ENCODE assay signal across 1 cellular context in the genomic region with DNA sequence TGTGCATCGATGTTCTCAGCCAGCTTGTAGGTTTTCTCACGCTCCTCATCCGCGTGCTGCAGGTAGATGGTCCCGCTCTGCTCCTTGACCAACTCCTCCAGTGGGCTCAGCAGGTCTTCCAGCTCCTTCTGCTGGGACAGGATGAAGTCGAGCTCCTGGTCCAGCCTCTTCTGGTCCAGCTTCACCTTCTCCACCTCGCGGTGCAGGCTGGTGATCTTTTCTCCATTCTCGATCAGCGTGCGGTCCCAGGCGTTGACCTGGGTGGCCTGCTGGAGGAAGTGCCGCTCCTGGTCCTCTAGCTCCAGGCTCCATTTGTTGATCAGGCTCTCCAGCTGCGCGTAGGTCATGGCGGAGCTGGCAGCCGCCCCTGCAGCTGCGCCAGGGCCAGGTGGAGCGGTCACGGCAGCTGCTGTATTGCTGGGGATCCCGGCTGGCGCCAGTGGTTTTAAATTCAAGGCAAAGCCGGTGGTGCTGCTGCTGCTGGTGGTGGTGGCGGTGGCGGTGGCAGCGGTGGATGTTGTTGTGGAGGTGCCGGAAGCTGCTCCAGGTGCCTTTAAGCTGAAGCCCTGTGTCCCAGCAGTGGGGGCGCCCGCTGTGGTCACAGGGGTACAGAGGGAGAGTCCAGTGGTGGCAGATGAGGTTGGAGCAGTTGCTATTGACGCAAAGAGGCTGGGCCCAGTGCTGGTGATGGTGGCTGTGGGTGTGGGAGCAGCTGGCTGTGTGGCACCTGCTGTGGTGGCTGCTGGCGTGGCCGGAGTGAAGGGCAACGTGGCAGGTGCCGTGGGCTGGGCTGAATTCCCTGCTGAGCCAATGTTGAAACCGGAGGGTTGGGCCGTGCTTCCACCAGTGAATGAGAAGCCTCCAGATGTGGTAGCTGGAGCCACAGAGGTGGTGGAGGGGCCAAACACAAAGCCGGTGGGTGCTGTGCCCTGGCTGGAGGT.
TF ChIP-seq lines count a peak whose summit lies in the region.

No MANE protein-coding gene starts in this region.

TF ChIP-seq in K562, 482 proteins besides CTCF, POLR2A, EP300 and RAD21:
- TF ChIP-seq SAP30 (IDR thresholded peaks at IDR 0.05; ENCODE audit: borderline replicate concordance, insufficient read depth, low read depth, low read length, poor library complexity, severe bottlenecking) (no peak), SIX5 (IDR thresholded peaks at IDR 0.05; ENCODE audit: borderline replicate concordance in 1 of 2, insufficient read depth in 1 of 2, low read depth in 1 of 2, low read length in 2 of 2) (no peak), ZNF696 (CRISPR knock-in tag; conservative IDR thresholded peaks at IDR 0.05) (no peak), RBM22 (IDR thresholded peaks at IDR 0.05; ENCODE audit: low read depth, low read length, poor library complexity, severe bottlenecking) (peak; percentile 46), ZNF282 (CRISPR knock-in tag; IDR thresholded peaks at IDR 0.05) (no peak), RBFOX2 (IDR thresholded peaks at IDR 0.05; ENCODE audit: low read depth, low read length) (peak; percentile 33; the same call in 1 of the 2 replicates), POLR2G (IDR thresholded peaks at IDR 0.05; ENCODE audit: low read depth, low read length) (peak; percentile 59)
- TF ChIP-seq, protein P1, sequence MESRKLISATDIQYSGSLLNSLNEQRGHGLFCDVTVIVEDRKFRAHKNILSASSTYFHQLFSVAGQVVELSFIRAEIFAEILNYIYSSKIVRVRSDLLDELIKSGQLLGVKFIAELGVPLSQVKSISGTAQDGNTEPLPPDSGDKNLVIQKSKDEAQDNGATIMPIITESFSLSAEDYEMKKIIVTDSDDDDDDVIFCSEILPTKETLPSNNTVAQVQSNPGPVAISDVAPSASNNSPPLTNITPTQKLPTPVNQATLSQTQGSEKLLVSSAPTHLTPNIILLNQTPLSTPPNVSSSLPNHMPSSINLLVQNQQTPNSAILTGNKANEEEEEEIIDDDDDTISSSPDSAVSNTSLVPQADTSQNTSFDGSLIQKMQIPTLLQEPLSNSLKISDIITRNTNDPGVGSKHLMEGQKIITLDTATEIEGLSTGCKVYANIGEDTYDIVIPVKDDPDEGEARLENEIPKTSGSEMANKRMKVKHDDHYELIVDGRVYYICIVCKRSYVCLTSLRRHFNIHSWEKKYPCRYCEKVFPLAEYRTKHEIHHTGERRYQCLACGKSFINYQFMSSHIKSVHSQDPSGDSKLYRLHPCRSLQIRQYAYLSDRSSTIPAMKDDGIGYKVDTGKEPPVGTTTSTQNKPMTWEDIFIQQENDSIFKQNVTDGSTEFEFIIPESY (CRISPR knock-in tag; IDR thresholded peaks at IDR 0.05), result peak; percentile 31; the same call in 1 of the 2 replicates
- TF ChIP-seq, protein P2, sequence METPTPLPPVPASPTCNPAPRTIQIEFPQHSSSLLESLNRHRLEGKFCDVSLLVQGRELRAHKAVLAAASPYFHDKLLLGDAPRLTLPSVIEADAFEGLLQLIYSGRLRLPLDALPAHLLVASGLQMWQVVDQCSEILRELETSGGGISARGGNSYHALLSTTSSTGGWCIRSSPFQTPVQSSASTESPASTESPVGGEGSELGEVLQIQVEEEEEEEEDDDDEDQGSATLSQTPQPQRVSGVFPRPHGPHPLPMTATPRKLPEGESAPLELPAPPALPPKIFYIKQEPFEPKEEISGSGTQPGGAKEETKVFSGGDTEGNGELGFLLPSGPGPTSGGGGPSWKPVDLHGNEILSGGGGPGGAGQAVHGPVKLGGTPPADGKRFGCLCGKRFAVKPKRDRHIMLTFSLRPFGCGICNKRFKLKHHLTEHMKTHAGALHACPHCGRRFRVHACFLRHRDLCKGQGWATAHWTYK (CRISPR knock-in tag; IDR thresholded peaks at IDR 0.05), result peak; percentile 86
- TF ChIP-seq, protein P3, sequence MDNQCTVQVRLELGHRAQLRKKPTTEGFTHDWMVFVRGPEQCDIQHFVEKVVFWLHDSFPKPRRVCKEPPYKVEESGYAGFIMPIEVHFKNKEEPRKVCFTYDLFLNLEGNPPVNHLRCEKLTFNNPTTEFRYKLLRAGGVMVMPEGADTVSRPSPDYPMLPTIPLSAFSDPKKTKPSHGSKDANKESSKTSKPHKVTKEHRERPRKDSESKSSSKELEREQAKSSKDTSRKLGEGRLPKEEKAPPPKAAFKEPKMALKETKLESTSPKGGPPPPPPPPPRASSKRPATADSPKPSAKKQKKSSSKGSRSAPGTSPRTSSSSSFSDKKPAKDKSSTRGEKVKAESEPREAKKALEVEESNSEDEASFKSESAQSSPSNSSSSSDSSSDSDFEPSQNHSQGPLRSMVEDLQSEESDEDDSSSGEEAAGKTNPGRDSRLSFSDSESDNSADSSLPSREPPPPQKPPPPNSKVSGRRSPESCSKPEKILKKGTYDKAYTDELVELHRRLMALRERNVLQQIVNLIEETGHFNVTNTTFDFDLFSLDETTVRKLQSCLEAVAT (IDR thresholded peaks at IDR 0.05), result 0 out of 4 replicates have a peak, but pooled peaks of 1 of the 2 experiments have one; percentile 48
